ENCODE assay signal across 20 cellular contexts in genomic region chr6:170140129-170140528, GRCh38.
DNase-seq lines count a peak whose midpoint lies in the region; ATAC-seq, FAIRE-seq and TF ChIP-seq lines count a peak whose summit lies in the region.
"Had no signal": no experiment of that assay in that cellular context is flagged by ENCODE, and none has a peak within 500 bp of the region (broad histone marks: within the 10 kb centered on the region; RNA-seq: fewer than 3 reads in every experiment).

No MANE protein-coding gene starts in this region.

- FAIRE-seq in small intestine (lab: Jason Lieb, UNC), result no peak

- peaks cover 0 to 13% (median 0%) of the 10 kb centered on the region in 11 donors for H3K9me3 ChIP-seq in heart right ventricle
- H3K9me3 ChIP-seq in WERI-Rb-1 (ENCODE audit: severe bottlenecking), result peaks cover 17% of the 10 kb centered on the region
- H3K9me3 ChIP-seq in small intestine (ENCODE audit: control insufficient read depth, low read depth), result no peaks in the 10 kb centered on the region

- TF ChIP-seq CTCF in heart right ventricle (IDR thresholded peaks at IDR 0.05), result no peak
- no peak for TF ChIP-seq CTCF in WERI-Rb-1 (IDR thresholded peaks at IDR 0.05; ENCODE audit: low read depth, low read length)

- no peak overlapping the region for H3K4me3 ChIP-seq in heart right ventricle
- H3K4me3 ChIP-seq in WERI-Rb-1 (ENCODE audit: low read depth, low read length), result no peak overlapping the region
- no peak overlapping the region for H3K4me3 ChIP-seq in small intestine (ENCODE audit: low read depth in 1 of 2, low read length in 2 of 2)

- 86 to 89% methylated on average over 13 of the region's 13 CpGs for WGBS in heart right ventricle, 2 donors
- 80 to 92% (median 85%) methylated on average over 13 of the region's 13 CpGs for WGBS in small intestine, 3 donors

- H3K27me3 ChIP-seq in heart right ventricle (no peaks in the 10 kb centered on the region), WERI-Rb-1 (ENCODE audit: insufficient read depth, low read depth, severe bottlenecking) (no peaks in the 10 kb centered on the region), small intestine (ENCODE audit: control insufficient read depth in 2 of 2, insufficient read depth in 2 of 2, low read length in 2 of 2) (no peaks in the 10 kb centered on the region)

- DNase-seq in left ventricle myocardium superior (peak; percentile 21), heart right ventricle (no peak), islet precursor cell (peak; percentile 32), sciatic nerve (ENCODE audit: low spot score) (peak; percentile 42), WERI-Rb-1 (no peak), small intestine (no peak)
- DNase-seq: ACHN; AML-193; Caco-2; CD4-positive, CD25-positive, alpha-beta regulatory T cell; DMS153; GOT3; KG1; NCI-H1436; NCI-H2029; NCI-H2171; NCI-H446; NCI-H69; RPMI8226 had no signal

- intact Hi-C loops in left ventricle myocardium superior (cut with micrococcal nuclease) (no loop called here), heart right ventricle (cut with DNase I) (loop anchor here in 1 of 10 donors (10.0 kb wide), 1 partner anchor 135 kb away; no protein-coding TSS in a partner anchor), sciatic nerve (cut with DNase I) (no loop called here)

- H3K36me3 ChIP-seq in heart right ventricle (peaks cover 0 to 12% (median 0%) of the 10 kb centered on the region in 9 donors), WERI-Rb-1 (no peaks in the 10 kb centered on the region), small intestine (ENCODE audit: control insufficient read depth in 2 of 2, insufficient read depth in 2 of 2, low read length in 2 of 2) (no peaks in the 10 kb centered on the region)

- ATAC-seq in left ventricle myocardium superior (no peak), heart right ventricle (no peak), sciatic nerve (no peak), HG03139 (IDR thresholded peaks at IDR 0.05; ENCODE audit: unreplicated experiment) (no peak)

- peaks cover 3 to 36% (median 26%) of the 10 kb centered on the region in 9 donors for H3K4me1 ChIP-seq in heart right ventricle
- H3K4me1 ChIP-seq in small intestine (ENCODE audit: control insufficient read depth in 2 of 2, insufficient read depth in 1 of 2, low read depth in 1 of 2, low read length in 1 of 2), result no peaks in the 10 kb centered on the region
- H3K4me1 ChIP-seq: Caco-2 had no signal

- H3K27ac ChIP-seq in heart right ventricle (no peak overlapping the region), WERI-Rb-1 (no peak overlapping the region), small intestine (ENCODE audit: low read depth in 1 of 2, low read length in 1 of 2) (no peak overlapping the region)

Comparison
In these comparisons a context has a peak if more than half of its experiments do, and no peak if none do; other contexts are left out.
1. DNase-seq: peak in left ventricle myocardium superior (single experiment), islet precursor cell (single experiment) and sciatic nerve (single experiment); none in heart right ventricle (0 of 2), WERI-Rb-1 (single experiment) and small intestine (single experiment).